Comparison of ENCODE assay signal across 19 cellular contexts in genomic region chr22:46031965-46032851, GRCh38. TPM values are rescaled to one million over a fixed set of nuclear protein-coding genes. Genes with fewer than 3 reads are reported as not detected.
DNase-seq lines count a peak whose midpoint lies in the region; ATAC-seq, FAIRE-seq and TF ChIP-seq lines count a peak whose summit lies in the region.
"Had no signal": no experiment of that assay in that cellular context is flagged by ENCODE, and none has a peak within 500 bp of the region (broad histone marks: within the 10 kb centered on the region; RNA-seq: fewer than 3 reads in every experiment).

No MANE protein-coding gene starts in this region.

- H3K9ac ChIP-seq in liver (ENCODE audit: low read depth in 1 of 2, low read length in 2 of 2): no peak overlapping the region

- DNase-seq in activated CD8-positive, alpha-beta memory T cell treated with anti-CD3 and anti-CD28 coated beads, Interleukin-2, amount 50 U/mL, for 48 hours: peak; percentile 38
- DNase-seq in activated CD8-positive, alpha-beta memory T cell treated with anti-CD3 and anti-CD28 coated beads for 24 hours: no peak
- no peak for DNase-seq in bronchial epithelial cell (ENCODE audit: low read depth)
- peak; percentile 64 to 75 for DNase-seq in suprapubic skin (ENCODE audit: low spot score in 2 of 2)
- DNase-seq in stimulated activated CD8-positive, alpha-beta memory T cell treated with anti-CD3 and anti-CD28 coated beads, Interleukin-4, amount 100 ng/mL, for 48 hours: no peak
- DNase-seq in KG1 (lab: John Stamatoyannopoulos, UW): no peak
- DNase-seq: activated gamma-delta T cell treated with Interleukin-2 at 50 U/mL for 16 hours; CD4-positive, CD25-positive, alpha-beta regulatory T cell; KBM-7; NCI-H1417 treated with DMSO at 0.1 percent for 48 hours; NCI-H2227 treated with DMSO at 0.1 percent for 48 hours; occipital lobe; stimulated activated CD4-positive, alpha-beta T cell treated with anti-CD3 and anti-CD28 coated beads, Interleukin-12 subunit alpha, Interleukin-12 subunit beta, amount 100 ng/mL, for 4 hours had no signal

- H3K9me3 ChIP-seq in liver (ENCODE audit: control insufficient read depth in 4 of 4, low read length in 3 of 4) (no peaks in the 10 kb centered on the region), suprapubic skin (no peaks in the 10 kb centered on the region)
- H3K9me3 ChIP-seq: HAP-1, SJSA1 had no signal

- no peak for TF ChIP-seq CTCF in bronchial epithelial cell (IDR thresholded peaks at IDR 0.05; ENCODE audit: insufficient read depth, low read length, severe bottlenecking)
- no peak for TF ChIP-seq CTCF in liver (IDR thresholded peaks at IDR 0.05; ENCODE audit: low read depth, low read length, missing input control)
- no peak for TF ChIP-seq CTCF in suprapubic skin (IDR thresholded peaks at IDR 0.05)

- H3K27me3 ChIP-seq in bronchial epithelial cell (ENCODE audit: control insufficient read depth, insufficient read depth, low read length) (no peaks in the 10 kb centered on the region), liver (ENCODE audit: control insufficient read depth in 4 of 4, insufficient read depth in 4 of 4, low read length in 3 of 4) (no peaks in the 10 kb centered on the region), suprapubic skin (no peaks in the 10 kb centered on the region)

- peaks cover 4 to 42% (median 30%) of the 10 kb centered on the region in 4 donors for H3K4me1 ChIP-seq in liver (ENCODE audit: control insufficient read depth in 4 of 4, insufficient read depth in 4 of 4, low read length in 3 of 4)
- H3K4me1 ChIP-seq in suprapubic skin: peaks cover 45% of the 10 kb centered on the region

- no peaks in the 10 kb centered on the region for H3K36me3 ChIP-seq in bronchial epithelial cell (ENCODE audit: control insufficient read depth, insufficient read depth, low read length)
- H3K36me3 ChIP-seq in liver (ENCODE audit: control insufficient read depth in 4 of 4, insufficient read depth in 3 of 4, low read depth in 1 of 4, low read length in 3 of 4): no peaks in the 10 kb centered on the region
- no peaks in the 10 kb centered on the region for H3K36me3 ChIP-seq in suprapubic skin
- H3K36me3 ChIP-seq: HAP-1 had no signal

- H3K4me3 ChIP-seq in bronchial epithelial cell (ENCODE audit: low read depth, low read length) (no peak overlapping the region), liver (ENCODE audit: low read depth in 1 of 3, low read length in 3 of 3) (no peak overlapping the region), suprapubic skin (no peak overlapping the region)
- H3K4me3 ChIP-seq: HAP-1, SJSA1 had no signal

- TF ChIP-seq RAD21 in liver (IDR thresholded peaks at IDR 0.05): peak in 1 of 2 donors; percentile 37

- ATAC-seq in HG03521 (IDR thresholded peaks at IDR 0.05; ENCODE audit: unreplicated experiment): no peak

- 64% methylated on average over 13 of the region's 13 CpGs for WGBS in liver
- 49% methylated on average over 12 of the region's 13 CpGs for WGBS in suprapubic skin

- no peak for TF ChIP-seq POLR2A in suprapubic skin (IDR thresholded peaks at IDR 0.05)

- no peak for TF ChIP-seq EP300 in suprapubic skin (IDR thresholded peaks at IDR 0.05)

- H3K27ac ChIP-seq in liver (ENCODE audit: low read depth in 1 of 2, low read length in 2 of 2) (no peak overlapping the region), suprapubic skin (peak overlapping the region; percentile 27)
- H3K27ac ChIP-seq: SJSA1 had no signal

- FAIRE-seq in bronchial epithelial cell (lab: Jason Lieb, UNC): peak; percentile 64

TF ChIP-seq in liver, 16 proteins besides CTCF, POLR2A, EP300 and RAD21:
- TF ChIP-seq ATF3 (IDR thresholded peaks at IDR 0.05) (no peak), JUND (IDR thresholded peaks at IDR 0.05) (no peak), SP1 (IDR thresholded peaks at IDR 0.05) (peak; percentile 56), TAF1 (conservative IDR thresholded peaks at IDR 0.05) (no peak), NR2F2 (IDR thresholded peaks at IDR 0.05) (peak; percentile 62), HNF4A (conservative IDR thresholded peaks at IDR 0.05) (peak; percentile 67 to 85), FOXA2 (IDR thresholded peaks at IDR 0.05) (no peak), RXRA (IDR thresholded peaks at IDR 0.05) (peak; percentile 82 to 89), REST (IDR thresholded peaks at IDR 0.05) (no peak), HNF4G (IDR thresholded peaks at IDR 0.05) (no peak), EGR1 (IDR thresholded peaks at IDR 0.05; ENCODE audit: low read depth in 2 of 2) (no peak), YY1 (IDR thresholded peaks at IDR 0.05) (no peak), ZBTB33 (IDR thresholded peaks at IDR 0.05) (no peak), MAX (IDR thresholded peaks at IDR 0.05) (no peak), FOXA1 (IDR thresholded peaks at IDR 0.05) (no peak), GABPA (IDR thresholded peaks at IDR 0.05 in 1 of 2, conservative IDR thresholded peaks at IDR 0.05 in 1 of 2) (no peak)

RNA-seq across cellular contexts. Expression of gene WNT7B, which starts 55.2 kb away (rescaled TPM):
- total RNA-seq in bronchial epithelial cell (18.2 and 23.9 TPM in 2 replicates), liver (under 1 TPM in 1 of 2 donors, not detected in 1; 0.28 TPM), suprapubic skin (10 to 100 TPM; 18.7 to 54.4 (median 44.1) TPM)
- under 1 TPM in 1 of 2 donors, not detected in 1; 0.06 TPM for polyA plus RNA-seq in liver
- total RNA-seq: A673; CD4-positive, CD25-positive, alpha-beta regulatory T cell; dermis microvascular lymphatic vessel endothelial cell had no signal
- polyA plus RNA-seq: CD4-positive, CD25-positive, alpha-beta regulatory T cell had no signal

Comparison
In these comparisons a context has a peak if more than half of its experiments do, and no peak if none do; other contexts are left out.
1. DNase-seq: peak in activated CD8-positive, alpha-beta memory T cell treated with anti-CD3 and anti-CD28 coated beads, Interleukin-2, amount 50 U/mL, for 48 hours (single experiment) and suprapubic skin (2 of 2); none in activated CD8-positive, alpha-beta memory T cell treated with anti-CD3 and anti-CD28 coated beads for 24 hours (single experiment), bronchial epithelial cell (single experiment), stimulated activated CD8-positive, alpha-beta memory T cell treated with anti-CD3 and anti-CD28 coated beads, Interleukin-4, amount 100 ng/mL, for 48 hours (single experiment) and KG1 (single experiment).
2. RNA of gene WNT7B, which starts 55.2 kb away (total RNA-seq): 18.7 to 54.4 TPM in suprapubic skin and 18.2 to 23.9 TPM in bronchial epithelial cell; 0.28 TPM in liver; every median in the first group is over 10 times any median in the second.